Comparison of ENCODE assay signal across 8 cellular contexts in the genomic region with DNA sequence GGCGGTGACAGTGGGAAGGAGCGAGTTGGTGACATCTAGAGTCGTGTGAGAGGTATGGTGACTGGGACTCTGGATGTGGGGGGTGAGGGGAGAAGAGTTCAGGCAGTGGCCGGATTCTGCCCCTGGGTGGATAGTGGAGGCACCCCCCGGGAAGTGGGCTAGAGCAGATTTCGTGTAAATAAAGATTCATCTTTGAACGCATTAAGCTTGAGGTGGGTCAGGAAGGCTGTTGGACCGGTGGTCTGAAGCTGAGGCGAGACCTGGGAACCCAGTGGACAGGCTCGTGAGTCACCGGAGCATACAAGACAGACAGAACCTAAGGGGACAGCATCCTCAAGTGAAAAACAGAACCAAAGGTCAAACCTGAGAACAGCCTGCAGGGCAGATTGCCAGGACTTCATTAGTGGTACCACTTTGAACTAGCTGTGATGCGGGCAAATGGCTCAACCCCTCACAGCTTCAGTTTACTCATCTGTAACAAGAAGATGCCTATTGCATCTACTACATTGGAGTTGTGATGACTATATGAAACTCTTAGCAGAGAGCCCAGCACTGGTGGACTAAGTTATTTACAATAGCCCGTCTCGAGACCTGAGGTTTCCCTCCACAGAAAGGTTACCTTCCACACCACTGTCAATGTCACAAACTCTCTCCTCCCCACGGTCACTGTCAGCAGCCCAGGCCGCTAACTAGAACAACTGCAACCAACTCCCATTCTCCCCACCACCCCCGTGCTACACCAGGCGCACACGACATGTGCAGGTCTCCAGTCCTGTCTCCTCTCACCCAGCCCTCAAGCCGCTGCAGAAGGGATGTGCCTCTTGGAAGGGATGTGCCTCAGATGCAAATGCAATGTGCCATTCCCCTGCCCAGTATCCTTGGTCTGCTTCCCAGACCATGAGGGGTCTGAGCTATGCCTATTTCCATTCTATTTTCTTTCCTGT. TPM values are rescaled to one million over a fixed set of nuclear protein-coding genes. Genes with fewer than 3 reads are reported as not detected.
DNase-seq lines count a peak whose midpoint lies in the region; ATAC-seq lines count a peak whose summit lies in the region.

No MANE protein-coding gene starts in this region.

- H3K27me3 ChIP-seq in iPS-15b (ENCODE audit: control insufficient read depth, insufficient read depth, low read length) (no peaks in the 10 kb centered on the region), aorta (ENCODE audit: control insufficient read depth in 1 of 2, insufficient read depth in 2 of 2, low read length in 1 of 2) (no peaks in the 10 kb centered on the region)

- intact Hi-C loops in activated T-helper 1 cell treated with anti-CD3 and anti-CD28 coated beads, Interleukin-12 subunit alpha, Interleukin-12 subunit beta, Interleukin-2, Interleukin-4 antibody, amounts not matched to agents 30 ng/mL and 10 ng/mL and 1 ng/mL, durations not matched to agents 14 hours and 24 hours and 36 hours (cut with micrococcal nuclease), result loop anchor here (2.0 kb wide), 1 partner anchor 22 kb away; no protein-coding TSS in a partner anchor
- intact Hi-C loops in aorta (cut with DNase I), result no loop called here

- H3K27ac Mint-ChIP-seq in activated T-helper 1 cell treated with anti-CD3 and anti-CD28 coated beads, Interleukin-12 subunit alpha, Interleukin-12 subunit beta, Interleukin-2, Interleukin-4 antibody, amounts not matched to agents 30 ng/mL and 10 ng/mL and 1 ng/mL, durations not matched to agents 14 hours and 24 hours and 36 hours, result peak overlapping the region; percentile 96
- peak overlapping the region; percentile 71 for H3K27ac Mint-ChIP-seq in stimulated activated memory B cell treated with anti-CD40 and anti-IgM and Interleukin-4, amounts not matched to agents 10 μg/mL and 1 μg/mL and 100 μg/mL, for 72 hours

- H3K9ac ChIP-seq in iPS-15b (ENCODE audit: low read depth, low read length), result no peak overlapping the region

- WGBS in aorta, 2 donors, result 58 to 64% methylated on average over 20 of the region's 20 CpGs

- H3K9me3 Mint-ChIP-seq in activated T-helper 1 cell treated with anti-CD3 and anti-CD28 coated beads, Interleukin-12 subunit alpha, Interleukin-12 subunit beta, Interleukin-2, Interleukin-4 antibody, amounts not matched to agents 30 ng/mL and 10 ng/mL and 1 ng/mL, durations not matched to agents 14 hours and 24 hours and 36 hours, result no peaks in the 10 kb centered on the region
- H3K9me3 Mint-ChIP-seq in stimulated activated memory B cell treated with anti-CD40 and anti-IgM and Interleukin-4, amounts not matched to agents 10 μg/mL and 1 μg/mL and 100 μg/mL, for 72 hours, result no peaks in the 10 kb centered on the region

- no peaks in the 10 kb centered on the region for H3K36me3 ChIP-seq in iPS-15b (ENCODE audit: control insufficient read depth, insufficient read depth, low read length)
- no peaks in the 10 kb centered on the region for H3K36me3 ChIP-seq in aorta (ENCODE audit: control insufficient read depth in 1 of 2, insufficient read depth in 2 of 2, low read length in 1 of 2)

- H3K9me3 ChIP-seq in iPS-15b (ENCODE audit: control insufficient read depth, insufficient read depth, low read length) (no peaks in the 10 kb centered on the region), aorta (ENCODE audit: control insufficient read depth, low read length) (no peaks in the 10 kb centered on the region)

- peaks cover 32% of the 10 kb centered on the region for H3K4me1 Mint-ChIP-seq in activated T-helper 1 cell treated with anti-CD3 and anti-CD28 coated beads, Interleukin-12 subunit alpha, Interleukin-12 subunit beta, Interleukin-2, Interleukin-4 antibody, amounts not matched to agents 30 ng/mL and 10 ng/mL and 1 ng/mL, durations not matched to agents 14 hours and 24 hours and 36 hours (ENCODE audit: low read depth)
- H3K4me1 Mint-ChIP-seq in stimulated activated memory B cell treated with anti-CD40 and anti-IgM and Interleukin-4, amounts not matched to agents 10 μg/mL and 1 μg/mL and 100 μg/mL, for 72 hours, result peaks cover 44% of the 10 kb centered on the region

- ATAC-seq in HG03066 (IDR thresholded peaks at IDR 0.05; ENCODE audit: low read depth, unreplicated experiment), result peak; percentile 38
- no peak for ATAC-seq in stimulated activated memory B cell treated with anti-CD40 and anti-IgM and Interleukin-4, amounts not matched to agents 10 μg/mL and 1 μg/mL and 100 μg/mL, for 72 hours
- ATAC-seq in aorta (ENCODE audit: low FRiP score), result no peak

- H3K27ac ChIP-seq in aorta (ENCODE audit: low read depth in 1 of 2, low read length in 2 of 2), result no peak overlapping the region

- H3K27me3 Mint-ChIP-seq in activated T-helper 1 cell treated with anti-CD3 and anti-CD28 coated beads, Interleukin-12 subunit alpha, Interleukin-12 subunit beta, Interleukin-2, Interleukin-4 antibody, amounts not matched to agents 30 ng/mL and 10 ng/mL and 1 ng/mL, durations not matched to agents 14 hours and 24 hours and 36 hours (ENCODE audit: insufficient read depth), result no peaks in the 10 kb centered on the region
- H3K27me3 Mint-ChIP-seq in stimulated activated memory B cell treated with anti-CD40 and anti-IgM and Interleukin-4, amounts not matched to agents 10 μg/mL and 1 μg/mL and 100 μg/mL, for 72 hours, result peaks cover 11% of the 10 kb centered on the region

- H3K4me3 ChIP-seq in iPS-15b (ENCODE audit: low read depth, low read length) (peak overlapping the region; percentile 85), aorta (ENCODE audit: low read length in 2 of 2) (peak overlapping the region in 1 of 2 donors; percentile 71)

- H3K4me1 ChIP-seq in iPS-15b (ENCODE audit: control insufficient read depth, insufficient read depth, low read length) (peaks cover 10% of the 10 kb centered on the region), aorta (ENCODE audit: control insufficient read depth in 1 of 2, insufficient read depth in 2 of 2, low read length in 2 of 2) (no peaks in the 10 kb centered on the region)

- peak; percentile 30 for DNase-seq in EH (ENCODE audit: low read depth)
- DNase-seq in activated T-helper 1 cell treated with anti-CD3 and anti-CD28 coated beads, Interleukin-12 subunit alpha, Interleukin-12 subunit beta, Interleukin-2, Interleukin-4 antibody, amounts not matched to agents 30 ng/mL and 10 ng/mL and 1 ng/mL, durations not matched to agents 14 hours and 24 hours and 36 hours (ENCODE audit: low spot score), result no peak
- DNase-seq in LoVo (ENCODE audit: low spot score), result no peak
- no peak for DNase-seq in GDM1 (lab: John Stamatoyannopoulos, UW)
- DNase-seq in aorta, result no peak

- H3K4me3 Mint-ChIP-seq in activated T-helper 1 cell treated with anti-CD3 and anti-CD28 coated beads, Interleukin-12 subunit alpha, Interleukin-12 subunit beta, Interleukin-2, Interleukin-4 antibody, amounts not matched to agents 30 ng/mL and 10 ng/mL and 1 ng/mL, durations not matched to agents 14 hours and 24 hours and 36 hours, result peak overlapping the region; percentile 94
- H3K4me3 Mint-ChIP-seq in stimulated activated memory B cell treated with anti-CD40 and anti-IgM and Interleukin-4, amounts not matched to agents 10 μg/mL and 1 μg/mL and 100 μg/mL, for 72 hours, result peak overlapping the region; percentile 83

- peaks cover 8% of the 10 kb centered on the region for H3K36me3 Mint-ChIP-seq in activated T-helper 1 cell treated with anti-CD3 and anti-CD28 coated beads, Interleukin-12 subunit alpha, Interleukin-12 subunit beta, Interleukin-2, Interleukin-4 antibody, amounts not matched to agents 30 ng/mL and 10 ng/mL and 1 ng/mL, durations not matched to agents 14 hours and 24 hours and 36 hours (ENCODE audit: low read depth)
- H3K36me3 Mint-ChIP-seq in stimulated activated memory B cell treated with anti-CD40 and anti-IgM and Interleukin-4, amounts not matched to agents 10 μg/mL and 1 μg/mL and 100 μg/mL, for 72 hours, result no peaks in the 10 kb centered on the region

RNA-seq across cellular contexts. Expression of a gene that starts 0.9 kb away (rescaled TPM):
- total RNA-seq in activated T-helper 1 cell treated with anti-CD3 and anti-CD28 coated beads, Interleukin-12 subunit alpha, Interleukin-12 subunit beta, Interleukin-2, Interleukin-4 antibody, amounts not matched to agents 30 ng/mL and 10 ng/mL and 1 ng/mL, durations not matched to agents 14 hours and 24 hours and 36 hours, result 95.3 and 98.3 TPM in 2 replicates
- total RNA-seq in aorta, result 10 to 100 TPM; 11.3 to 16.8 TPM
- polyA plus RNA-seq in aorta, result 1 to 10 TPM; 5.3 to 8.2 TPM

RNA-seq across cellular contexts. Expression of a gene that starts 25.3 kb away (rescaled TPM):
- 12.1 and 13.1 TPM in 2 replicates for total RNA-seq in activated T-helper 1 cell treated with anti-CD3 and anti-CD28 coated beads, Interleukin-12 subunit alpha, Interleukin-12 subunit beta, Interleukin-2, Interleukin-4 antibody, amounts not matched to agents 30 ng/mL and 10 ng/mL and 1 ng/mL, durations not matched to agents 14 hours and 24 hours and 36 hours
- 1 to 10 TPM; 4.0 to 8.3 TPM for total RNA-seq in aorta
- 10 to 100 TPM in 1 of 2 donors, 1 to 10 TPM in 1; 3.9 to 29.9 TPM for polyA plus RNA-seq in aorta

RNA-seq across cellular contexts. Expression of a gene that starts 47.1 kb away (rescaled TPM):
- 42.8 and 49.4 TPM in 2 replicates for total RNA-seq in activated T-helper 1 cell treated with anti-CD3 and anti-CD28 coated beads, Interleukin-12 subunit alpha, Interleukin-12 subunit beta, Interleukin-2, Interleukin-4 antibody, amounts not matched to agents 30 ng/mL and 10 ng/mL and 1 ng/mL, durations not matched to agents 14 hours and 24 hours and 36 hours
- total RNA-seq in aorta, result 10 to 100 TPM; 76.0 to 96.3 TPM
- polyA plus RNA-seq in aorta, result 10 to 100 TPM; 11.3 to 14.2 TPM
